Comparison of ENCODE assay signal across 8 cellular contexts in the genomic region with DNA sequence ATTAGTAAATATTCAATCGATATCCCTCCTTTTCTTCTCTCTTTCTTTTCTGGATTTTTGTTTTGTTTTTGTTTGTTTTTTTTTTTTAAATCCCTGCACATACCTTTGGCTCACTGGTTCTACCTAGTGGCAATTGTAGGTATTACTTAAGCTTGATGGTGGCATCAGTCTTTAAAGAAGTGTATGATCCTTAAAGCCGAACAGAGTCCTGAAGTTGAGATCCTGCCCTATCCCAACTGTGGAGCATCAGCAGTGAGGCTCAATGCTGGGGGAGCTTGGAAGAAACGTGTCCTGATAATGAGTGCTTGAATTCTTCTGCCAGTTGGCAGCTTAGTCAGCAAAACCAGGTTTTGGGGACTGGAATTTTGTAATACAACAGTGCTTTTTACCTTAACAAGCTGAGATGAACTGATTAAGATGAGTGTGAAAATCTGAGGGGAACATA.
DNase-seq lines count a peak whose midpoint lies in the region; ATAC-seq and TF ChIP-seq lines count a peak whose summit lies in the region.

No MANE protein-coding gene starts in this region.

- no peaks in the 10 kb centered on the region for H3K27me3 Mint-ChIP-seq in activated CD8-positive, alpha-beta T cell treated with anti-CD3 and anti-CD28 coated beads, Interleukin-2, amount 10 ng/mL, durations not matched to agents 7 days and 5 days (ENCODE audit: low read depth)

- H4K20me1 ChIP-seq in hepatocyte (ENCODE audit: insufficient read depth, poor library complexity, severe bottlenecking): no peaks in the 10 kb centered on the region

- H3K4me1 Mint-ChIP-seq in activated CD8-positive, alpha-beta T cell treated with anti-CD3 and anti-CD28 coated beads, Interleukin-2, amount 10 ng/mL, durations not matched to agents 7 days and 5 days (ENCODE audit: low read depth): peaks cover 47% of the 10 kb centered on the region

- peaks cover 8% of the 10 kb centered on the region for H3K36me3 Mint-ChIP-seq in activated CD8-positive, alpha-beta T cell treated with anti-CD3 and anti-CD28 coated beads, Interleukin-2, amount 10 ng/mL, durations not matched to agents 7 days and 5 days (ENCODE audit: low read depth)

- no peak overlapping the region for H3K4me3 ChIP-seq in cardiac muscle cell
- H3K4me3 ChIP-seq in hepatocyte: no peak overlapping the region
- H3K4me3 ChIP-seq in testis: no peak overlapping the region

- H3K4me2 ChIP-seq in hepatocyte: no peak overlapping the region

- H3K4me1 ChIP-seq in cardiac muscle cell (ENCODE audit: low read depth) (no peaks in the 10 kb centered on the region), hepatocyte (ENCODE audit: insufficient read depth) (peaks cover 13% of the 10 kb centered on the region), testis (no peaks in the 10 kb centered on the region)

- no peaks in the 10 kb centered on the region for H3K79me2 ChIP-seq in hepatocyte

- ATAC-seq in Right ventricle myocardium inferior (no peak), GM18858 (IDR thresholded peaks at IDR 0.05; ENCODE audit: unreplicated experiment) (no peak)
- no peak for ATAC-seq in activated CD8-positive, alpha-beta T cell treated with anti-CD3 and anti-CD28 coated beads, Interleukin-2, amount 10 ng/mL, durations not matched to agents 7 days and 5 days

- H3K9me3 Mint-ChIP-seq in activated CD8-positive, alpha-beta T cell treated with anti-CD3 and anti-CD28 coated beads, Interleukin-2, amount 10 ng/mL, durations not matched to agents 7 days and 5 days (ENCODE audit: insufficient read depth): no peaks in the 10 kb centered on the region

- H3K36me3 ChIP-seq in cardiac muscle cell: no peaks in the 10 kb centered on the region
- no peaks in the 10 kb centered on the region for H3K36me3 ChIP-seq in hepatocyte (replicated peaks; ENCODE audit: insufficient read depth, low read depth)
- no peaks in the 10 kb centered on the region for H3K36me3 ChIP-seq in testis (ENCODE audit: low read depth, missing control alignments)

- H3K4me3 Mint-ChIP-seq in activated CD8-positive, alpha-beta T cell treated with anti-CD3 and anti-CD28 coated beads, Interleukin-2, amount 10 ng/mL, durations not matched to agents 7 days and 5 days: no peak overlapping the region

- H3K9me3 ChIP-seq in cardiac muscle cell (ENCODE audit: low read depth): peaks cover 3% of the 10 kb centered on the region
- H3K9me3 ChIP-seq in hepatocyte (ENCODE audit: low read depth): no peaks in the 10 kb centered on the region
- no peaks in the 10 kb centered on the region for H3K9me3 ChIP-seq in testis

- peak; percentile 46 to 69 for DNase-seq in cardiac muscle cell (ENCODE audit: low read depth in 1 of 2, low spot score in 1 of 2)
- no peak for DNase-seq in Right ventricle myocardium inferior (ENCODE audit: missing footprints)
- DNase-seq in Kasumi-1 (lab: John Stamatoyannopoulos, UW): peak; percentile 35 to 47
- no peak for DNase-seq in activated CD8-positive, alpha-beta T cell treated with anti-CD3 and anti-CD28 coated beads, Interleukin-2, amount 10 ng/mL, durations not matched to agents 7 days and 5 days
- peak; percentile 58 for DNase-seq in hepatocyte (ENCODE audit: low spot score)
- DNase-seq in testis: no peak
- no peak for DNase-seq in MV-4-11 (lab: John Stamatoyannopoulos, UW)

- WGBS in hepatocyte (ENCODE audit: low lambda C conversion rate, missing lambda C conversion rate): 27% methylated on average over 3 of the region's 3 CpGs
- WGBS in testis, 2 donors: 23 to 31% methylated on average over 3 of the region's 3 CpGs

- H2AFZ ChIP-seq in hepatocyte: no peak overlapping the region

- CTCF ChIA-PET in activated CD8-positive, alpha-beta T cell treated with anti-CD3 and anti-CD28 coated beads, Interleukin-2, amount 10 ng/mL, durations not matched to agents 7 days and 5 days (lab: Charles Lee): interaction anchor here (0.7 to 6.7 kb wide), 49 partner anchors 8 to 717 kb away, joined by 3 to 174 read pairs (median 5); a partner anchor contains a TSS

- H3K9me2 ChIP-seq in hepatocyte (replicated peaks; ENCODE audit: insufficient read depth): no peaks in the 10 kb centered on the region

- TF ChIP-seq CTCF in cardiac muscle cell (IDR thresholded peaks at IDR 0.05; ENCODE audit: low read depth, low read length) (peak; percentile 71), hepatocyte (IDR thresholded peaks at IDR 0.05; ENCODE audit: poor library complexity) (peak; percentile 72), testis (IDR thresholded peaks at IDR 0.05) (peak; percentile 71 to 88 (median 73))

- no peaks in the 10 kb centered on the region for H3K27me3 ChIP-seq in cardiac muscle cell
- H3K27me3 ChIP-seq in hepatocyte: no peaks in the 10 kb centered on the region
- H3K27me3 ChIP-seq in testis: no peaks in the 10 kb centered on the region

- H3K27ac Mint-ChIP-seq in activated CD8-positive, alpha-beta T cell treated with anti-CD3 and anti-CD28 coated beads, Interleukin-2, amount 10 ng/mL, durations not matched to agents 7 days and 5 days: peak overlapping the region; percentile 0

- POLR2A ChIA-PET in activated CD8-positive, alpha-beta T cell treated with anti-CD3 and anti-CD28 coated beads, Interleukin-2, amount 10 ng/mL, durations not matched to agents 7 days and 5 days (lab: Charles Lee): interaction anchor here (1.0 to 2.0 kb wide), 3 partner anchors 15 to 110 kb away, joined by 3 to 7 read pairs (median 3); a partner anchor contains a TSS

- H3K27ac ChIP-seq in cardiac muscle cell (no peak overlapping the region), hepatocyte (no peak overlapping the region), testis (no peak overlapping the region)

- TF ChIP-seq POLR2A in testis (IDR thresholded peaks at IDR 0.05): no peak

- intact Hi-C loops in Right ventricle myocardium inferior (cut with DNase I): loop anchor here (1.0 to 5.0 kb wide), 3 partner anchors 110 to 547 kb away; no protein-coding TSS in a partner anchor
- intact Hi-C loops in testis (cut with DNase I; ENCODE audit: low total_unique reads): loop anchor here (5.0 kb wide), 1 partner anchor 272 kb away; no protein-coding TSS in a partner anchor

Comparison
In these comparisons a context has a peak if more than half of its experiments do, and no peak if none do; other contexts are left out.
1. DNase-seq: peak in cardiac muscle cell (2 of 2), Kasumi-1 (2 of 2) and hepatocyte (single experiment); none in Right ventricle myocardium inferior (single experiment), activated CD8-positive, alpha-beta T cell treated with anti-CD3 and anti-CD28 coated beads, Interleukin-2, amount 10 ng/mL, durations not matched to agents 7 days and 5 days (single experiment), testis (single experiment) and MV-4-11 (single experiment).
2. Peak in every context shown above with its lines, with median percentiles within 50 percentile points of each other: CTCF ChIP-seq.